11 cellular contexts compared by ENCODE assay signal in genomic region chr1:103788377-103788776, GRCh38. TPM values are rescaled to one million over a fixed set of nuclear protein-coding genes. Genes with fewer than 3 reads are reported as not detected.
DNase-seq lines count a peak whose midpoint lies in the region; ATAC-seq and TF ChIP-seq lines count a peak whose summit lies in the region.
"Had no signal": no experiment of that assay in that cellular context is flagged by ENCODE, and none has a peak within 500 bp of the region (broad histone marks: within the 10 kb centered on the region; RNA-seq: fewer than 3 reads in every experiment).

No MANE protein-coding gene starts in this region.

- POLR2A ChIA-PET in HCT116 (lab: Charles Lee) (no interaction called here), PC-3 (lab: Charles Lee; ENCODE audit: unreplicated experiment) (no interaction called here)

- H3K4me2 ChIP-seq in HCT116 (ENCODE audit: low read length) (no peak overlapping the region), PC-3 (ENCODE audit: low read length) (no peak overlapping the region)

- no peaks in the 10 kb centered on the region for H3K9me2 ChIP-seq in HCT116 (ENCODE audit: insufficient read depth)
- no peaks in the 10 kb centered on the region for H3K9me2 ChIP-seq in PC-3 (replicated peaks; ENCODE audit: low read length)

- no peak overlapping the region for H3K9ac ChIP-seq in HCT116 (ENCODE audit: low read length)
- H3K9ac ChIP-seq in PC-3 (ENCODE audit: low read length) = no peak overlapping the region

- H3K79me2 ChIP-seq in HCT116 (ENCODE audit: insufficient read depth, low read length) = no peaks in the 10 kb centered on the region
- no peaks in the 10 kb centered on the region for H3K79me2 ChIP-seq in PC-3 (ENCODE audit: low read length)

- no TSS peak for BruUV-seq in HCT116 (replicated peaks; lab: Mats Ljungman, UMichigan)
- BruUV-seq in PC-3 (replicated peaks; lab: Mats Ljungman, UMichigan) = no TSS peak

- H3K4me3 ChIP-seq in HCT116 (replicated peaks in 1 of 2; ENCODE audit: low read depth in 1 of 2, low read length in 2 of 2) = no peak overlapping the region
- H3K4me3 ChIP-seq in PC-3 (ENCODE audit: low read length) = no peak overlapping the region
- H3K4me3 ChIP-seq: adrenal gland had no signal

- TF ChIP-seq POLR2A in HCT116 (IDR thresholded peaks at IDR 0.05; ENCODE audit: borderline replicate concordance, extremely low read depth, insufficient read depth, insufficient read length) = no peak

- TF ChIP-seq RAD21 in HCT116 (IDR thresholded peaks at IDR 0.05; ENCODE audit: low read depth) = peak; percentile 11; the same call in 1 of the 2 replicates

- H2AFZ ChIP-seq in HCT116 (ENCODE audit: low read depth, low read length, poor library complexity, severe bottlenecking) (no peak overlapping the region), PC-3 (ENCODE audit: low read length) (no peak overlapping the region)

- H3K27me3 ChIP-seq in HCT116 (ENCODE audit: insufficient read depth, low read length) (no peaks in the 10 kb centered on the region), PC-3 (ENCODE audit: low read length) (no peaks in the 10 kb centered on the region)
- H3K27me3 ChIP-seq: adrenal gland had no signal

- CTCF ChIA-PET in HCT116 (lab: Charles Lee) = no interaction called here
- CTCF ChIA-PET in PC-3 (lab: Charles Lee) = no interaction called here

- H4K20me1 ChIP-seq in HCT116 (ENCODE audit: insufficient read depth) (no peaks in the 10 kb centered on the region), PC-3 (ENCODE audit: low read length) (no peaks in the 10 kb centered on the region)

- H3F3A ChIP-seq in PC-3 (ENCODE audit: low read length, unreplicated experiment) = no peaks in the 10 kb centered on the region

- H3K4me1 ChIP-seq in HCT116 (ENCODE audit: control insufficient read depth in 1 of 2, insufficient read depth in 2 of 2, low read length in 2 of 2) (no peaks in the 10 kb centered on the region), PC-3 (ENCODE audit: insufficient read depth, low read length) (no peaks in the 10 kb centered on the region)
- H3K4me1 ChIP-seq: adrenal gland had no signal

- H3K9me3 ChIP-seq in HCT116 (ENCODE audit: control insufficient read depth in 1 of 2, insufficient read depth in 1 of 2, low read depth in 1 of 2, low read length in 2 of 2) (peaks cover 3 to 6% of the 10 kb centered on the region in 2 experiments; a peak in 3 of 4 replicates), PC-3 (ENCODE audit: low read length) (no peaks in the 10 kb centered on the region)
- H3K9me3 ChIP-seq: adrenal gland had no signal

- DNase-seq in COR-L47 (lab: John Stamatoyannopoulos, UW) (peak; percentile 10), HCT116 (ENCODE audit: low read depth, low spot score) (no peak), PC-3 (peak; percentile 60), iris pigment epithelial cell (ENCODE audit: low read depth) (peak; percentile 1), ecto neural progenitor cell (ENCODE audit: low spot score) (no peak), T-helper 2 cell (no peak), posterior cingulate gyrus (no peak)
- DNase-seq: adrenal gland; stimulated activated CD4-positive, alpha-beta T cell treated with anti-CD3 and anti-CD28 coated beads, Interleukin-1b, Interleukin-23, amount 100 ng/mL, for 48 hours; T-cell had no signal

- RAD21 ChIA-PET in HCT116 (lab: Charles Lee; ENCODE audit: low non-redundant PET in 1 of 2, low total read pairs in 2 of 2, uncharacterized antibody in 2 of 2, unreplicated experiment in 2 of 2) = no interaction called here

- ATAC-seq in HCT116 = no peak
- ATAC-seq in PC-3 = 0 out of 2 replicates have a peak, but pooled peaks have one; percentile 35
- no peak for ATAC-seq in HG03045 (IDR thresholded peaks at IDR 0.05; ENCODE audit: unreplicated experiment)
- ATAC-seq: T-cell had no signal

- H3K36me3 ChIP-seq in HCT116 (ENCODE audit: control insufficient read depth in 1 of 2, insufficient read depth in 2 of 2, low read length in 2 of 2) (no peaks in the 10 kb centered on the region), PC-3 (ENCODE audit: low read depth, low read length) (no peaks in the 10 kb centered on the region)
- H3K36me3 ChIP-seq: adrenal gland had no signal

- H3K27ac ChIP-seq in HCT116 (ENCODE audit: low read depth, low read length) (no peak overlapping the region), PC-3 (ENCODE audit: low read length) (no peak overlapping the region)
- H3K27ac ChIP-seq: adrenal gland had no signal

- peak in 1 of 3 experiments; percentile 29; a peak in 1 of 6 replicates for TF ChIP-seq CTCF in HCT116 (IDR thresholded peaks at IDR 0.05 in 2 of 3, conservative IDR thresholded peaks at IDR 0.05 in 1 of 3; ENCODE audit: borderline replicate concordance in 1 of 3, insufficient read depth in 1 of 3, low read depth in 2 of 3, low read length in 2 of 3)
- peak; percentile 67 for TF ChIP-seq CTCF in PC-3 (conservative IDR thresholded peaks at IDR 0.05; ENCODE audit: low read depth, low read length)

- intact Hi-C loops in HCT116 (cut with micrococcal nuclease) = no loop called here
- intact Hi-C loops in PC-3 (cut with micrococcal nuclease) = loop anchor here (1.0 to 5.0 kb wide), 2 partner anchors 344 to 474 kb away; no protein-coding TSS in a partner anchor
- intact Hi-C loops in posterior cingulate gyrus (cut with DNase I) = no loop called here

TF ChIP-seq in HCT116, 20 proteins besides CTCF, POLR2A, EP300 and RAD21 (continues in another document):
- TF ChIP-seq, protein P1, sequence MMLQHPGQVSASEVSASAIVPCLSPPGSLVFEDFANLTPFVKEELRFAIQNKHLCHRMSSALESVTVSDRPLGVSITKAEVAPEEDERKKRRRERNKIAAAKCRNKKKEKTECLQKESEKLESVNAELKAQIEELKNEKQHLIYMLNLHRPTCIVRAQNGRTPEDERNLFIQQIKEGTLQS (IDR thresholded peaks at IDR 0.05) = no peak
- TF ChIP-seq EZH2phosphoT487 (IDR thresholded peaks at IDR 0.05; ENCODE audit: borderline replicate concordance) = no peak
- no peak for TF ChIP-seq FOSL1 (IDR thresholded peaks at IDR 0.05; ENCODE audit: low read depth)
- TF ChIP-seq CBX3 (IDR thresholded peaks at IDR 0.05; ENCODE audit: low read depth) = no peak
- no peak for TF ChIP-seq JUND (IDR thresholded peaks at IDR 0.05)
- TF ChIP-seq, protein P2, sequence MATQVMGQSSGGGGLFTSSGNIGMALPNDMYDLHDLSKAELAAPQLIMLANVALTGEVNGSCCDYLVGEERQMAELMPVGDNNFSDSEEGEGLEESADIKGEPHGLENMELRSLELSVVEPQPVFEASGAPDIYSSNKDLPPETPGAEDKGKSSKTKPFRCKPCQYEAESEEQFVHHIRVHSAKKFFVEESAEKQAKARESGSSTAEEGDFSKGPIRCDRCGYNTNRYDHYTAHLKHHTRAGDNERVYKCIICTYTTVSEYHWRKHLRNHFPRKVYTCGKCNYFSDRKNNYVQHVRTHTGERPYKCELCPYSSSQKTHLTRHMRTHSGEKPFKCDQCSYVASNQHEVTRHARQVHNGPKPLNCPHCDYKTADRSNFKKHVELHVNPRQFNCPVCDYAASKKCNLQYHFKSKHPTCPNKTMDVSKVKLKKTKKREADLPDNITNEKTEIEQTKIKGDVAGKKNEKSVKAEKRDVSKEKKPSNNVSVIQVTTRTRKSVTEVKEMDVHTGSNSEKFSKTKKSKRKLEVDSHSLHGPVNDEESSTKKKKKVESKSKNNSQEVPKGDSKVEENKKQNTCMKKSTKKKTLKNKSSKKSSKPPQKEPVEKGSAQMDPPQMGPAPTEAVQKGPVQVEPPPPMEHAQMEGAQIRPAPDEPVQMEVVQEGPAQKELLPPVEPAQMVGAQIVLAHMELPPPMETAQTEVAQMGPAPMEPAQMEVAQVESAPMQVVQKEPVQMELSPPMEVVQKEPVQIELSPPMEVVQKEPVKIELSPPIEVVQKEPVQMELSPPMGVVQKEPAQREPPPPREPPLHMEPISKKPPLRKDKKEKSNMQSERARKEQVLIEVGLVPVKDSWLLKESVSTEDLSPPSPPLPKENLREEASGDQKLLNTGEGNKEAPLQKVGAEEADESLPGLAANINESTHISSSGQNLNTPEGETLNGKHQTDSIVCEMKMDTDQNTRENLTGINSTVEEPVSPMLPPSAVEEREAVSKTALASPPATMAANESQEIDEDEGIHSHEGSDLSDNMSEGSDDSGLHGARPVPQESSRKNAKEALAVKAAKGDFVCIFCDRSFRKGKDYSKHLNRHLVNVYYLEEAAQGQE (IDR thresholded peaks at IDR 0.05; ENCODE audit: low read depth) = no peak
- TF ChIP-seq SP1 (IDR thresholded peaks at IDR 0.05; ENCODE audit: low read depth) = no peak
- TF ChIP-seq, protein P3, sequence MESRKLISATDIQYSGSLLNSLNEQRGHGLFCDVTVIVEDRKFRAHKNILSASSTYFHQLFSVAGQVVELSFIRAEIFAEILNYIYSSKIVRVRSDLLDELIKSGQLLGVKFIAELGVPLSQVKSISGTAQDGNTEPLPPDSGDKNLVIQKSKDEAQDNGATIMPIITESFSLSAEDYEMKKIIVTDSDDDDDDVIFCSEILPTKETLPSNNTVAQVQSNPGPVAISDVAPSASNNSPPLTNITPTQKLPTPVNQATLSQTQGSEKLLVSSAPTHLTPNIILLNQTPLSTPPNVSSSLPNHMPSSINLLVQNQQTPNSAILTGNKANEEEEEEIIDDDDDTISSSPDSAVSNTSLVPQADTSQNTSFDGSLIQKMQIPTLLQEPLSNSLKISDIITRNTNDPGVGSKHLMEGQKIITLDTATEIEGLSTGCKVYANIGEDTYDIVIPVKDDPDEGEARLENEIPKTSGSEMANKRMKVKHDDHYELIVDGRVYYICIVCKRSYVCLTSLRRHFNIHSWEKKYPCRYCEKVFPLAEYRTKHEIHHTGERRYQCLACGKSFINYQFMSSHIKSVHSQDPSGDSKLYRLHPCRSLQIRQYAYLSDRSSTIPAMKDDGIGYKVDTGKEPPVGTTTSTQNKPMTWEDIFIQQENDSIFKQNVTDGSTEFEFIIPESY (IDR thresholded peaks at IDR 0.05; ENCODE audit: extremely low read depth, insufficient replicate concordance, low read length) = no peak
- TF ChIP-seq SRF (IDR thresholded peaks at IDR 0.05; ENCODE audit: low read depth) = no peak
- no peak for TF ChIP-seq YY1 (IDR thresholded peaks at IDR 0.05; ENCODE audit: extremely low read depth, insufficient replicate concordance, low read depth, low read length)
- TF ChIP-seq EZH2 (IDR thresholded peaks at IDR 0.05) = no peak
- TF ChIP-seq ZFX (IDR thresholded peaks at IDR 0.05) = no peak
- no peak for TF ChIP-seq CEBPB (IDR thresholded peaks at IDR 0.05; ENCODE audit: low read depth)
- no peak for TF ChIP-seq ELF1 (IDR thresholded peaks at IDR 0.05; ENCODE audit: borderline replicate concordance, low read depth)
- no peak for TF ChIP-seq TCF7L2 (IDR thresholded peaks at IDR 0.05; ENCODE audit: borderline replicate concordance, extremely low read depth, insufficient read depth, insufficient read length)
- TF ChIP-seq EGR1 (IDR thresholded peaks at IDR 0.05; ENCODE audit: low read depth) = no peak
- TF ChIP-seq POLR2AphosphoS5 (IDR thresholded peaks at IDR 0.05; ENCODE audit: low read depth, low read length) = no peak
- no peak for TF ChIP-seq ZNF274 (IDR thresholded peaks at IDR 0.05; ENCODE audit: low read depth, low read length)
- no peak for TF ChIP-seq SIN3A (IDR thresholded peaks at IDR 0.05; ENCODE audit: low read depth)

RNA-seq across cellular contexts. Expression of gene AMY1C, which starts 38.7 kb away (rescaled TPM):
- total RNA-seq in HCT116 (2021; ENCODE audit: unreplicated experiment) (not detected), PC-3 (2014; rRNA removed) (not detected in 2 replicates)
- polyA plus RNA-seq in HCT116 (2012) = not detected in 2 replicates
- total RNA-seq: adrenal gland, T-cell had no signal
- polyA plus RNA-seq: adrenal gland had no signal

Comparison
In these comparisons a context has a peak if more than half of its experiments do, and no peak if none do; other contexts are left out.
1. DNase-seq: peak in COR-L47 (single experiment), PC-3 (single experiment) and iris pigment epithelial cell (single experiment); none in HCT116 (single experiment), ecto neural progenitor cell (single experiment), T-helper 2 cell (0 of 5) and posterior cingulate gyrus (0 of 10).